ENCODE assay signal across 19 cellular contexts in genomic region chr7:103141753-103142404, GRCh38. TPM values are rescaled to one million over a fixed set of nuclear protein-coding genes. Genes with fewer than 3 reads are reported as not detected.
DNase-seq lines count a peak whose midpoint lies in the region; ATAC-seq and TF ChIP-seq lines count a peak whose summit lies in the region.
"Had no signal": no experiment of that assay in that cellular context is flagged by ENCODE, and none has a peak within 500 bp of the region (broad histone marks: within the 10 kb centered on the region; RNA-seq: fewer than 3 reads in every experiment).

No MANE protein-coding gene starts in this region.

- no peaks in the 10 kb centered on the region for H3K9me3 ChIP-seq in OCI-LY3 (ENCODE audit: insufficient read depth, low read length)
- H3K9me3 ChIP-seq in body of pancreas, result no peaks in the 10 kb centered on the region
- no peaks in the 10 kb centered on the region for H3K9me3 ChIP-seq in BE2C
- H3K9me3 ChIP-seq: upper lobe of right lung had no signal

- DNase-seq in GM12865 (ENCODE audit: low read depth), result peak; percentile 13
- DNase-seq in body of pancreas, result no peak
- no peak for DNase-seq in NCI-H2196 treated with DMSO at 0.1 percent for 48 hours (lab: John Stamatoyannopoulos, UW; ENCODE audit: unreplicated experiment)
- no peak for DNase-seq in SKM-1 treated with dmso at 0.1 percent for 144 hours (lab: John Stamatoyannopoulos, UW; ENCODE audit: unreplicated experiment)
- DNase-seq in BE2C, result no peak
- DNase-seq: activated CD8-positive, alpha-beta memory T cell treated with anti-CD3 and anti-CD28 coated beads, Interleukin-2, amount 50 U/mL, for 4 hours; activated naive CD4-positive, alpha-beta T cell treated with anti-CD3 and anti-CD28 coated beads for 36 hours; glutamatergic neuron; GOT3; NCI-H1105; NCI-H345; nucleus accumbens; upper lobe of right lung had no signal

- peaks cover 19% of the 10 kb centered on the region for H3K36me3 Mint-ChIP-seq in nephron (ENCODE audit: low read depth)

- WGBS in body of pancreas, 2 donors, result 80 to 91% methylated on average over 8 of the region's 8 CpGs

- no peaks in the 10 kb centered on the region for H3K9me3 Mint-ChIP-seq in nephron
- H3K9me3 Mint-ChIP-seq: activated naive CD4-positive, alpha-beta T cell treated with anti-CD3 and anti-CD28 coated beads for 36 hours; IgD-negative memory B cell; stimulated activated memory B cell treated with anti-CD40 and anti-IgM and Interleukin-4, amounts not matched to agents 10 μg/mL and 1 μg/mL and 100 μg/mL, for 72 hours had no signal

- H3K27ac ChIP-seq in OCI-LY3 (ENCODE audit: low read length), result peak overlapping the region; percentile 15; the same call in 1 of the 2 replicates
- peak overlapping the region in 3 of 4 donors; percentile 3 to 49 (median 48) for H3K27ac ChIP-seq in body of pancreas
- H3K27ac ChIP-seq: upper lobe of right lung had no signal

- H3K4me1 Mint-ChIP-seq in nephron, result peaks cover 29% of the 10 kb centered on the region

- no peak overlapping the region for H3K9ac ChIP-seq in OCI-LY3 (ENCODE audit: low read length)

- H3K4me1 ChIP-seq in OCI-LY3 (ENCODE audit: low read length), result peaks cover 17% of the 10 kb centered on the region
- peaks cover 12% of the 10 kb centered on the region for H3K4me1 ChIP-seq in body of pancreas
- H3K4me1 ChIP-seq in BE2C, result no peaks in the 10 kb centered on the region

- H3K4me3 Mint-ChIP-seq in nephron, result no peak overlapping the region
- H3K4me3 Mint-ChIP-seq: activated naive CD4-positive, alpha-beta T cell treated with anti-CD3 and anti-CD28 coated beads for 36 hours; IgD-negative memory B cell; mesothelial cell of epicardium; stimulated activated memory B cell treated with anti-CD40 and anti-IgM and Interleukin-4, amounts not matched to agents 10 μg/mL and 1 μg/mL and 100 μg/mL, for 72 hours had no signal

- H3K79me2 ChIP-seq in OCI-LY3 (ENCODE audit: low read length), result peaks cover 59% of the 10 kb centered on the region

- TF ChIP-seq CTCF in GM12865 (IDR thresholded peaks at IDR 0.05; ENCODE audit: insufficient read depth, low read depth, low read length, missing control alignments), result no peak
- TF ChIP-seq CTCF in OCI-LY3 (IDR thresholded peaks at IDR 0.05; ENCODE audit: low read depth, low read length), result no peak
- no peak for TF ChIP-seq CTCF in body of pancreas (IDR thresholded peaks at IDR 0.05)
- no peak for TF ChIP-seq CTCF in nephron (IDR thresholded peaks at IDR 0.05; ENCODE audit: unreplicated experiment in 3 of 3)
- no peak for TF ChIP-seq CTCF in BE2C (IDR thresholded peaks at IDR 0.05; ENCODE audit: low read depth, low read length)

- intact Hi-C loops in body of pancreas (cut with DNase I), result no loop called here

- H3K27me3 ChIP-seq in OCI-LY3 (ENCODE audit: low read depth, low read length) (no peaks in the 10 kb centered on the region), body of pancreas (no peaks in the 10 kb centered on the region), BE2C (no peaks in the 10 kb centered on the region)
- H3K27me3 ChIP-seq: upper lobe of right lung had no signal

- no peaks in the 10 kb centered on the region for H3K36me3 ChIP-seq in OCI-LY3 (replicated peaks; ENCODE audit: low read depth, low read length)
- H3K36me3 ChIP-seq in body of pancreas (replicated peaks in 1 of 2; ENCODE audit: insufficient read depth in 1 of 2, low read depth in 2 of 2), result no peaks in the 10 kb centered on the region
- H3K36me3 ChIP-seq in BE2C, result no peaks in the 10 kb centered on the region
- H3K36me3 ChIP-seq: upper lobe of right lung had no signal

- peaks cover 13% of the 10 kb centered on the region; the same call in 1 of the 2 replicates for H4K20me1 ChIP-seq in OCI-LY3 (ENCODE audit: insufficient read depth, low read length)

- TF ChIP-seq POLR2A in body of pancreas (IDR thresholded peaks at IDR 0.05), result no peak

- H3K27me3 Mint-ChIP-seq in nephron (ENCODE audit: low read depth), result no peaks in the 10 kb centered on the region
- H3K27me3 Mint-ChIP-seq: IgD-negative memory B cell; stimulated activated memory B cell treated with anti-CD40 and anti-IgM and Interleukin-4, amounts not matched to agents 10 μg/mL and 1 μg/mL and 100 μg/mL, for 72 hours had no signal

- no peak overlapping the region for H2AFZ ChIP-seq in OCI-LY3 (ENCODE audit: low read depth, low read length)

- peak overlapping the region in 2 of 3 experiments; percentile 34 to 56 for H3K27ac Mint-ChIP-seq in nephron
- H3K27ac Mint-ChIP-seq: activated naive CD4-positive, alpha-beta T cell treated with anti-CD3 and anti-CD28 coated beads for 36 hours; mesothelial cell of epicardium; stimulated activated memory B cell treated with anti-CD40 and anti-IgM and Interleukin-4, amounts not matched to agents 10 μg/mL and 1 μg/mL and 100 μg/mL, for 72 hours had no signal

- no peak overlapping the region for H3K4me3 ChIP-seq in GM12865 (ENCODE audit: low read depth, low read length)
- no peak overlapping the region for H3K4me3 ChIP-seq in OCI-LY3 (ENCODE audit: low read length)
- H3K4me3 ChIP-seq in body of pancreas, result no peak overlapping the region
- no peak overlapping the region for H3K4me3 ChIP-seq in BE2C (ENCODE audit: low read depth, low read length)
- H3K4me3 ChIP-seq: upper lobe of right lung had no signal

- H3K4me2 ChIP-seq in OCI-LY3 (ENCODE audit: low read length), result peak overlapping the region; percentile 34

- ATAC-seq in body of pancreas, result peak; percentile 77
- no peak for ATAC-seq in HG03571 (IDR thresholded peaks at IDR 0.05; ENCODE audit: unreplicated experiment)
- ATAC-seq: stimulated activated memory B cell treated with anti-CD40 and anti-IgM and Interleukin-4, amounts not matched to agents 10 μg/mL and 1 μg/mL and 100 μg/mL, for 72 hours; upper lobe of right lung had no signal

RNA-seq across cellular contexts. Expression of gene NAPEPLD, which starts 7.0 kb away (rescaled TPM):
- 10 to 100 TPM; 11.2 to 12.9 TPM for total RNA-seq in body of pancreas
- 6.5 TPM for polyA plus RNA-seq in BE2C (2012; ENCODE audit: insufficient read depth, insufficient read length, low read depth)
